ENCODE assay signal across 8 cellular contexts in genomic region chr6:24935753-24936152, GRCh38. TPM values are rescaled to one million over a fixed set of nuclear protein-coding genes. Genes with fewer than 3 reads are reported as not detected.
A peak's percentile ranks its signal among the peaks of the same experiment; 100 is the strongest.
DNase-seq lines count a peak whose midpoint lies in the region; ATAC-seq and TF ChIP-seq lines count a peak whose summit lies in the region.

RIPOR2 (minus strand) TSS chr6:24935960; CDS start chr6:24935898, 62 bp downstream.

- CTCF ChIA-PET in activated CD4-positive, alpha-beta T cell treated with anti-CD3 and anti-CD28 coated beads for 36 hours (lab: Charles Lee) = interaction anchor here (0.6 to 9.1 kb wide), 22 partner anchors 11 to 135 kb away, joined by 3 to 152 read pairs (median 7); no protein-coding TSS in a partner anchor
- CTCF ChIA-PET in Caco-2 (lab: Charles Lee) = no interaction called here

- intact Hi-C loops in activated CD4-positive, alpha-beta T cell treated with anti-CD3 and anti-CD28 coated beads for 36 hours (cut with DNase I, micrococcal nuclease) = loop anchor here (1.0 to 2.0 kb wide), 9 partner anchors 14 to 161 kb away; partner anchors contain the start of gene GMNN (in 1 of the 2)
- intact Hi-C loops in sciatic nerve (cut with DNase I) (no loop called here), Caco-2 (cut with micrococcal nuclease; ENCODE audit: unreplicated experiment) (loop anchor here (2.0 kb wide), 1 partner anchor 57 kb away; no protein-coding TSS in a partner anchor)

- no peak for TF ChIP-seq CTCF in Caco-2 (IDR thresholded peaks at IDR 0.05; ENCODE audit: insufficient read depth in 1 of 2, low read depth in 1 of 2, low read length in 1 of 2, severe bottlenecking in 1 of 2, unreplicated experiment in 1 of 2)

- H3K4me1 Mint-ChIP-seq in activated CD4-positive, alpha-beta T cell treated with anti-CD3 and anti-CD28 coated beads for 36 hours = peaks cover 87% of the 10 kb centered on the region
- no peaks in the 10 kb centered on the region for H3K4me1 Mint-ChIP-seq in Caco-2 (ENCODE audit: low read depth, unreplicated experiment)

- H3K4me3 ChIP-seq in Caco-2 (ENCODE audit: low read depth, low read length) = no peak within 1 kb of the TSS

- no TSS peak for BruUV-seq in Caco-2 (replicated peaks; lab: Mats Ljungman, UMichigan)

- ATAC-seq in GM18858 (IDR thresholded peaks at IDR 0.05; ENCODE audit: unreplicated experiment) (peak; percentile 23), HG03442 (IDR thresholded peaks at IDR 0.05; ENCODE audit: unreplicated experiment) (peak; percentile 28), sciatic nerve (peak; percentile 56)
- peak; percentile 50 for ATAC-seq in activated CD4-positive, alpha-beta T cell treated with anti-CD3 and anti-CD28 coated beads for 36 hours

- H3K36me3 ChIP-seq in Caco-2 (ENCODE audit: control insufficient read depth, insufficient read depth, low read length) = no peaks in the 10 kb centered on the region

- peak; percentile 84 for DNase-seq in activated CD4-positive, alpha-beta T cell treated with anti-CD3 and anti-CD28 coated beads for 36 hours
- DNase-seq in effector CD8-positive, alpha-beta T cell (lab: John Stamatoyannopoulos, UW) = peak; percentile 47
- DNase-seq in sciatic nerve (ENCODE audit: low spot score) (no peak), RKO (ENCODE audit: low spot score) (no peak), NCI-H2029 (lab: John Stamatoyannopoulos, UW) (no peak), Caco-2 (no peak)

- H3K27ac Mint-ChIP-seq in activated CD4-positive, alpha-beta T cell treated with anti-CD3 and anti-CD28 coated beads for 36 hours = peak within 1 kb of the TSS; percentile 95
- no peak within 1 kb of the TSS for H3K27ac Mint-ChIP-seq in Caco-2 (ENCODE audit: unreplicated experiment)

- no peaks in the 10 kb centered on the region for H3K27me3 ChIP-seq in Caco-2 (replicated peaks; ENCODE audit: control insufficient read depth, insufficient read depth, low read length)

- no peaks in the 10 kb centered on the region for H3K27me3 Mint-ChIP-seq in activated CD4-positive, alpha-beta T cell treated with anti-CD3 and anti-CD28 coated beads for 36 hours
- H3K27me3 Mint-ChIP-seq in Caco-2 (ENCODE audit: insufficient read depth, unreplicated experiment) = no peaks in the 10 kb centered on the region

- peak within 1 kb of the TSS; percentile 93 for H3K4me3 Mint-ChIP-seq in activated CD4-positive, alpha-beta T cell treated with anti-CD3 and anti-CD28 coated beads for 36 hours
- no peak within 1 kb of the TSS for H3K4me3 Mint-ChIP-seq in Caco-2 (ENCODE audit: unreplicated experiment)

- H3K9me3 Mint-ChIP-seq in activated CD4-positive, alpha-beta T cell treated with anti-CD3 and anti-CD28 coated beads for 36 hours (ENCODE audit: low read depth) = no peaks in the 10 kb centered on the region
- no peaks in the 10 kb centered on the region for H3K9me3 Mint-ChIP-seq in Caco-2 (ENCODE audit: unreplicated experiment)

- no peaks in the 10 kb centered on the region for H3K9me3 ChIP-seq in Caco-2

- H3K4me1 ChIP-seq in Caco-2 = peaks cover 14% of the 10 kb centered on the region

- POLR2A ChIA-PET in activated CD4-positive, alpha-beta T cell treated with anti-CD3 and anti-CD28 coated beads for 36 hours (lab: Charles Lee) = interaction anchor here (0.5 to 2.1 kb wide), 3 partner anchors 13 to 1176 kb away, joined by 3 to 8 read pairs (median 3); no protein-coding TSS in a partner anchor
- POLR2A ChIA-PET in Caco-2 (lab: Charles Lee) = no interaction called here

- H3K36me3 Mint-ChIP-seq in activated CD4-positive, alpha-beta T cell treated with anti-CD3 and anti-CD28 coated beads for 36 hours (ENCODE audit: low read depth) = peaks cover 1% of the 10 kb centered on the region
- H3K36me3 Mint-ChIP-seq in Caco-2 (ENCODE audit: insufficient read depth, unreplicated experiment) = no peaks in the 10 kb centered on the region

RNA-seq across cellular contexts. Expression of gene RIPOR2, which starts in this region (rescaled TPM):
- total RNA-seq in activated CD4-positive, alpha-beta T cell treated with anti-CD3 and anti-CD28 coated beads for 36 hours = 10 to 100 TPM; 60.0 to 67.0 TPM
- total RNA-seq in sciatic nerve = 17.0 TPM
- 0.64 and 0.86 TPM in 2 replicates for total RNA-seq in Caco-2 (2022)

Comparison
In these comparisons a context has a peak if more than half of its experiments do, and no peak if none do; other contexts are left out.
1. DNase-seq: peak in activated CD4-positive, alpha-beta T cell treated with anti-CD3 and anti-CD28 coated beads for 36 hours (single experiment) and effector CD8-positive, alpha-beta T cell (single experiment); none in sciatic nerve (single experiment), RKO (single experiment), NCI-H2029 (single experiment) and Caco-2 (0 of 2).
2. Peak in every context shown above with its lines, with median percentiles within 50 percentile points of each other: ATAC-seq.